In genomic region chr7:65438593-65438992, GRCh38 we compare ENCODE assay signal across 9 cellular contexts.
DNase-seq lines count a peak whose midpoint lies in the region; ATAC-seq and TF ChIP-seq lines count a peak whose summit lies in the region.
"Had no signal": no experiment of that assay in that cellular context is flagged by ENCODE, and none has a peak within 500 bp of the region (broad histone marks: within the 10 kb centered on the region; RNA-seq: fewer than 3 reads in every experiment).

No MANE protein-coding gene starts in this region.

- H3K9me3 ChIP-seq in AG04450 (ENCODE audit: control insufficient read depth, insufficient read depth, low read length) = no peaks in the 10 kb centered on the region
- H3K9me3 ChIP-seq: mucosa of descending colon had no signal

- no peak for TF ChIP-seq CTCF in AG04450 (IDR thresholded peaks at IDR 0.05; ENCODE audit: low read depth, low read length)

- ATAC-seq in HG03097 (IDR thresholded peaks at IDR 0.05; ENCODE audit: low FRiP score, unreplicated experiment) (no peak), HG03520 (IDR thresholded peaks at IDR 0.05; ENCODE audit: unreplicated experiment) (no peak)
- ATAC-seq: mucosa of descending colon had no signal

- H3K27me3 ChIP-seq in AG04450 (ENCODE audit: control insufficient read depth, insufficient read depth, low read length) = no peaks in the 10 kb centered on the region

- POLR2A ChIA-PET in AG04450 (lab: Yijun Ruan, JAX) = no interaction called here

- CTCF ChIA-PET in AG04450 (lab: Charles Lee) = no interaction called here

- no peak overlapping the region for H3K4me3 ChIP-seq in AG04450 (ENCODE audit: low read depth, low read length)
- H3K4me3 ChIP-seq: mucosa of descending colon had no signal

- peak; percentile 51 for DNase-seq in AG04450 (ENCODE audit: low read depth, low spot score)
- DNase-seq in HCEC 1CT = peak; percentile 82
- DNase-seq in amniotic epithelial cell (ENCODE audit: low read depth) = peak; percentile 96
- DNase-seq in hepatic stellate cell (ENCODE audit: low spot score) = peak; percentile 16
- no peak for DNase-seq in NCI-H146 (lab: John Stamatoyannopoulos, UW)
- DNase-seq in T-helper 1 cell = no peak
- DNase-seq: mucosa of descending colon had no signal

- no peak overlapping the region for H3K27ac ChIP-seq in AG04450 (ENCODE audit: low read depth, low read length)

Comparison
In these comparisons a context has a peak if more than half of its experiments do, and no peak if none do; other contexts are left out.
1. DNase-seq: peak in AG04450 (single experiment), HCEC 1CT (single experiment), amniotic epithelial cell (single experiment) and hepatic stellate cell (single experiment); none in NCI-H146 (single experiment) and T-helper 1 cell (0 of 5).